1 cellular context compared by ENCODE assay signal in the genomic region with DNA sequence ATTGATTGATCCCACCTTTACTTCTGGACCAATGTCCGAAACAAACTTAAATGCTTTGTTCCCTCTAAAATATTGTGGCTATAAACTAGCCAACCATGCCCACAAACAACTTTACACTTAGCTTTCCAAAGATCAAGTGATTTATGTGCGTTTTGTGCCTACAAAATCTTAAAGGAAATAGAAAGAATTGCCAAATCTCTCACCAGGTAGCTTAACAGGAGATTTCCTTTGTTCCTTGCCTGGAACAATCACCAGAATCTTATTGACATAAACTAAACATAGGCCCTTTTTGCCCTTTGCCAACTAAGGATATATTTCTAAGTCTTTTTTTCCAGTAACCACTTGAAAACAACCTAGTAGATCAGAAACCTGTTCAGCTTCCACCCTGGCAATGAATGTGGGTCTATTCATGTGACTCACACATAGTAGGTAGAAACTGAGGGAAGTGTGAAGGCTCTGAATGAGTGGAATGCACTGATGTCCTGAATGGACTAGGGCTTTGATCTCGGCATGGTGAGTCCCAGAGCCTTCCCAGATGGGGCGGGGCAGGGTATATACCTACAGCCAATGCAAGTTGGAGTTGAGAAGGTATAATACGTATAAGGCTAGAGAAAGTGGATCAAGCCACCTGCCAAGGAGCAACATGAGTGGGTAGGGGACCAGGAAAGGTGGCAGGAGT.
TF ChIP-seq lines count a peak whose summit lies in the region.

No MANE protein-coding gene starts in this region.

TF ChIP-seq in HCT116, 20 proteins besides CTCF, POLR2A, EP300 and RAD21:
- TF ChIP-seq, protein P1, sequence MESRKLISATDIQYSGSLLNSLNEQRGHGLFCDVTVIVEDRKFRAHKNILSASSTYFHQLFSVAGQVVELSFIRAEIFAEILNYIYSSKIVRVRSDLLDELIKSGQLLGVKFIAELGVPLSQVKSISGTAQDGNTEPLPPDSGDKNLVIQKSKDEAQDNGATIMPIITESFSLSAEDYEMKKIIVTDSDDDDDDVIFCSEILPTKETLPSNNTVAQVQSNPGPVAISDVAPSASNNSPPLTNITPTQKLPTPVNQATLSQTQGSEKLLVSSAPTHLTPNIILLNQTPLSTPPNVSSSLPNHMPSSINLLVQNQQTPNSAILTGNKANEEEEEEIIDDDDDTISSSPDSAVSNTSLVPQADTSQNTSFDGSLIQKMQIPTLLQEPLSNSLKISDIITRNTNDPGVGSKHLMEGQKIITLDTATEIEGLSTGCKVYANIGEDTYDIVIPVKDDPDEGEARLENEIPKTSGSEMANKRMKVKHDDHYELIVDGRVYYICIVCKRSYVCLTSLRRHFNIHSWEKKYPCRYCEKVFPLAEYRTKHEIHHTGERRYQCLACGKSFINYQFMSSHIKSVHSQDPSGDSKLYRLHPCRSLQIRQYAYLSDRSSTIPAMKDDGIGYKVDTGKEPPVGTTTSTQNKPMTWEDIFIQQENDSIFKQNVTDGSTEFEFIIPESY (IDR thresholded peaks at IDR 0.05; ENCODE audit: extremely low read depth, insufficient replicate concordance, low read length), result no peak
- TF ChIP-seq, protein P2, sequence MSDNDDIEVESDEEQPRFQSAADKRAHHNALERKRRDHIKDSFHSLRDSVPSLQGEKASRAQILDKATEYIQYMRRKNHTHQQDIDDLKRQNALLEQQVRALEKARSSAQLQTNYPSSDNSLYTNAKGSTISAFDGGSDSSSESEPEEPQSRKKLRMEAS (IDR thresholded peaks at IDR 0.05), result peak; percentile 60
- TF ChIP-seq ELF1 (IDR thresholded peaks at IDR 0.05; ENCODE audit: borderline replicate concordance, low read depth), result no peak
- TF ChIP-seq JUND (IDR thresholded peaks at IDR 0.05), result no peak
- 0 out of 2 replicates have a peak, but pooled peaks have one; percentile 15 for TF ChIP-seq FOSL1 (IDR thresholded peaks at IDR 0.05; ENCODE audit: low read depth)
- TF ChIP-seq CBX3 (IDR thresholded peaks at IDR 0.05; ENCODE audit: low read depth), result peak; percentile 72; the same call in 1 of the 2 replicates
TF ChIP-seq in HCT116: peak in this region for 3.
